Comparison of ENCODE assay signal across 8 cellular contexts in the genomic region with DNA sequence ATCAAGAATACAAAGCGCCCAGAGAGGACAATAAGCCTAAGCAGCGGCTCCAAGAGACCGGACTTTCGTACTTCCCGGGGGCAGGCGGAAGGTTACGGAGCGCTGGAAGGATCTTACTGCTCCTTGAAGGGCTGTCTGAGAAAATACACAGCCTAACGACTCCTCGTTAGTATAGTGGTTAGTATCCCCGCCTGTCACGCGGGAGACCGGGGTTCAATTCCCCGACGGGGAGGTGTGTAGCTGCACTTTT. TPM values are rescaled to one million over a fixed set of nuclear protein-coding genes. Genes with fewer than 3 reads are reported as not detected.
DNase-seq lines count a peak whose midpoint lies in the region; ATAC-seq, FAIRE-seq and TF ChIP-seq lines count a peak whose summit lies in the region.

No MANE protein-coding gene starts in this region.

- H3K4me1 ChIP-seq in mesodermal cell (ENCODE audit: control insufficient read depth, insufficient read depth, low read length, poor library complexity, severe bottlenecking), result no peaks in the 10 kb centered on the region

- H3K36me3 Mint-ChIP-seq in CD14-positive monocyte, result no peaks in the 10 kb centered on the region

- peak overlapping the region; percentile 97 to 100 (median 99) for H3K27ac Mint-ChIP-seq in CD14-positive monocyte

- peak overlapping the region; percentile 96 for H3K4me3 Mint-ChIP-seq in CD14-positive monocyte

- DNase-seq in CD14-positive monocyte (ENCODE audit: low spot score), result peak; percentile 81
- DNase-seq in NK-92 treated with Interleukin-12 subunit alpha and Interleukin-12 subunit beta, amount 100 ng/mL, for 24 hours (lab: John Stamatoyannopoulos, UW), result peak; percentile 70
- peak; percentile 79 for DNase-seq in activated CD8-positive, alpha-beta memory T cell treated with anti-CD3 and anti-CD28 coated beads, Interleukin-2, amount 50 U/mL, for 24 hours (ENCODE audit: extremely low read depth)
- DNase-seq in stimulated activated CD8-positive, alpha-beta memory T cell treated with anti-CD3 and anti-CD28 coated beads, Interleukin-15, amount 100 ng/mL, for 4 hours (ENCODE audit: low read depth in 2 of 2), result peak; percentile 66 to 77

- ATAC-seq in GM19351 (IDR thresholded peaks at IDR 0.05; ENCODE audit: unreplicated experiment), result peak; percentile 53
- ATAC-seq in HG03469 (IDR thresholded peaks at IDR 0.05; ENCODE audit: unreplicated experiment), result peak; percentile 39

- H3K9me3 ChIP-seq in mesodermal cell (ENCODE audit: control insufficient read depth, low read length), result no peaks in the 10 kb centered on the region

- peak overlapping the region; percentile 100 for H3K27ac ChIP-seq in mesodermal cell (ENCODE audit: low read depth, low read length, severe bottlenecking)

- peak; percentile 50 for FAIRE-seq in endometrium (lab: Jason Lieb, UNC)

- no peaks in the 10 kb centered on the region for H3K36me3 ChIP-seq in mesodermal cell (ENCODE audit: control insufficient read depth, insufficient read depth, low read length)

- H3K4me1 Mint-ChIP-seq in CD14-positive monocyte, result peaks cover 13% of the 10 kb centered on the region

- peaks cover 0 to 9% (median 3%) of the 10 kb centered on the region in 3 donors for H3K27me3 Mint-ChIP-seq in CD14-positive monocyte (ENCODE audit: low read depth in 3 of 3)

- H3K9me3 Mint-ChIP-seq in CD14-positive monocyte, result peaks cover 0 to 1% (median 0%) of the 10 kb centered on the region in 7 donors

- TF ChIP-seq CTCF in CD14-positive monocyte (IDR thresholded peaks at IDR 0.05), result no peak

- peak overlapping the region; percentile 50 for H3K4me3 ChIP-seq in mesodermal cell (ENCODE audit: extremely low read depth, insufficient read depth, low read length, poor library complexity, severe bottlenecking)

- WGBS in mesodermal cell (ENCODE audit: insufficient coverage in 2 of 2), 2 experiments, result 0 to 3% methylated on average over 8 to 10 of the region's 16 CpGs

- intact Hi-C loops in CD14-positive monocyte (cut with micrococcal nuclease), result no loop called here

RNA-seq across cellular contexts. Expression of gene TMPO, which starts 12.1 kb away (rescaled TPM):
- polyA plus RNA-seq in CD14-positive monocyte, result 10 to 100 TPM; 52.1 to 67.3 TPM
- polyA plus RNA-seq in mesodermal cell (2013, experiment 1 of 2), result 109 TPM
- polyA plus RNA-seq in mesodermal cell (2013, experiment 2 of 2), result 119 TPM

Comparison
In these comparisons a context has a peak if more than half of its experiments do, and no peak if none do; other contexts are left out.
1. Peak in every context shown above with its lines: DNase-seq, ATAC-seq, H3K4me3 ChIP-seq and H3K27ac ChIP-seq.